1 cellular context compared by ENCODE assay signal in genomic region chr19:4455742-4456565, GRCh38.
TF ChIP-seq lines count a peak whose summit lies in the region.

No MANE protein-coding gene starts in this region.

TF ChIP-seq in GM12878, 131 proteins besides CTCF, POLR2A, EP300 and RAD21:
- TF ChIP-seq E2F4 (IDR thresholded peaks at IDR 0.05; ENCODE audit: low read depth, low read length), result no peak
- no peak for TF ChIP-seq TCF7 (IDR thresholded peaks at IDR 0.05; ENCODE audit: borderline replicate concordance)
- no peak for TF ChIP-seq POLR2AphosphoS5 (IDR thresholded peaks at IDR 0.05; ENCODE audit: low read length)
- no peak for TF ChIP-seq PKNOX1 (IDR thresholded peaks at IDR 0.05)
- no peak for TF ChIP-seq NRF1 (conservative IDR thresholded peaks at IDR 0.05; ENCODE audit: low read depth, low read length)
- TF ChIP-seq YBX1 (IDR thresholded peaks at IDR 0.05), result no peak
- TF ChIP-seq IRF3 (IDR thresholded peaks at IDR 0.05), result no peak
- TF ChIP-seq TCF3 (IDR thresholded peaks at IDR 0.05; ENCODE audit: borderline replicate concordance, insufficient read depth, low read depth, low read length), result no peak
- no peak for TF ChIP-seq RUNX3 (IDR thresholded peaks at IDR 0.05; ENCODE audit: low read length)
- TF ChIP-seq CBFB (IDR thresholded peaks at IDR 0.05; ENCODE audit: low read depth), result no peak
- no peak for TF ChIP-seq CUX1 (IDR thresholded peaks at IDR 0.05; ENCODE audit: insufficient replicate concordance, low read depth, low read length)
- TF ChIP-seq CEBPB (IDR thresholded peaks at IDR 0.05; ENCODE audit: borderline replicate concordance in 1 of 2, low read depth in 2 of 2, low read length in 2 of 2), result no peak
- no peak for TF ChIP-seq RAD51 (IDR thresholded peaks at IDR 0.05)
- TF ChIP-seq BCL3 (IDR thresholded peaks at IDR 0.05; ENCODE audit: borderline replicate concordance, insufficient read depth, low read depth, low read length, poor library complexity, severe bottlenecking), result no peak
- no peak for TF ChIP-seq WRNIP1 (IDR thresholded peaks at IDR 0.05; ENCODE audit: borderline replicate concordance, low read depth, low read length)
- TF ChIP-seq ZNF207 (IDR thresholded peaks at IDR 0.05; ENCODE audit: borderline replicate concordance), result no peak
- TF ChIP-seq RBBP5 (conservative IDR thresholded peaks at IDR 0.05), result no peak
- TF ChIP-seq KLF5 (IDR thresholded peaks at IDR 0.05; ENCODE audit: partially characterized antibody), result no peak
TF ChIP-seq in GM12878: peak in this region for 0.
